1 cellular context compared by ENCODE assay signal in the genomic region with DNA sequence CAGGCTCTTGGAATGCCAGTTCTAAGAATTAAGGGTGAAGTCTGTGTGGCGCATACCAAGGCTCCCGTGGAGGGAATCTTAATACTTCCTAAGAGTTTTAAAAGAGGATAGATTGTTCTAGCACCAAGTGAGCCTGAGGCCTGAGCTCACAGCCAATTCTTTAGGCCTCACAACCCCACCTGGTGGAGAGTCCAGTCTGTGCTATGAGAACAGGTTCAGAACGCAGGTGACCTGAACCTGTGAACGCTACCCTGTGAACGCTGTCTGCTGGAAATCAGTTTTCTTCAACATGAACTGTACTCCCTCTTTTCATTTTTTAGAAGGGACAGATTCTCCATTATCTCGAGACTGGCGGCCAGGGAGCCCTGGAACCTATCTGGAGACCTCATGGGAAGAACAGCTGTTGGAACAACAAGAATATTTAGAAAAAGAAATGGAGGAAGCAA.
A peak's percentile ranks its signal among the peaks of the same experiment; 100 is the strongest.
TF ChIP-seq lines count a peak whose summit lies in the region.

No MANE protein-coding gene starts in this region.

TF ChIP-seq in HEK293, 187 proteins besides CTCF, POLR2A, EP300 and RAD21 (continued from another document):
- TF ChIP-seq ZNF654 (tag by site-specific recombination; IDR thresholded peaks at IDR 0.05; ENCODE audit: low read depth) (peak; percentile 27), MYNN (tag by site-specific recombination; IDR thresholded peaks at IDR 0.05; ENCODE audit: borderline replicate concordance) (no peak), ZNF555 (tag by site-specific recombination; conservative IDR thresholded peaks at IDR 0.05) (no peak)
- TF ChIP-seq, protein P1, sequence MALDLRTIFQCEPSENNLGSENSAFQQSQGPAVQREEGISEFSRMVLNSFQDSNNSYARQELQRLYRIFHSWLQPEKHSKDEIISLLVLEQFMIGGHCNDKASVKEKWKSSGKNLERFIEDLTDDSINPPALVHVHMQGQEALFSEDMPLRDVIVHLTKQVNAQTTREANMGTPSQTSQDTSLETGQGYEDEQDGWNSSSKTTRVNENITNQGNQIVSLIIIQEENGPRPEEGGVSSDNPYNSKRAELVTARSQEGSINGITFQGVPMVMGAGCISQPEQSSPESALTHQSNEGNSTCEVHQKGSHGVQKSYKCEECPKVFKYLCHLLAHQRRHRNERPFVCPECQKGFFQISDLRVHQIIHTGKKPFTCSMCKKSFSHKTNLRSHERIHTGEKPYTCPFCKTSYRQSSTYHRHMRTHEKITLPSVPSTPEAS (tag by site-specific recombination; IDR thresholded peaks at IDR 0.05): no peak
